In genomic region chr17:64261422-64262124, GRCh38 we compare ENCODE assay signal across 8 cellular contexts. TPM values are rescaled to one million over a fixed set of nuclear protein-coding genes. Genes with fewer than 3 reads are reported as not detected.
DNase-seq lines count a peak whose midpoint lies in the region; ATAC-seq and TF ChIP-seq lines count a peak whose summit lies in the region.

No MANE protein-coding gene starts in this region.

- no peaks in the 10 kb centered on the region for H3K27me3 Mint-ChIP-seq in activated CD4-positive, alpha-beta T cell treated with anti-CD3 and anti-CD28 coated beads for 36 hours
- no peaks in the 10 kb centered on the region for H3K27me3 Mint-ChIP-seq in activated T-helper 2 cell treated with anti-CD3 and anti-CD28 coated beads, Interferon-gamma antibody, Interleukin-2, Interleukin-4, amounts not matched to agents 10 μg/mL and 5 μg/mL and 100 μg/mL, durations not matched to agents 14 hours and 24 hours and 36 hours (ENCODE audit: low read depth)
- peaks cover 0 to 14% (median 9%) of the 10 kb centered on the region in 3 donors for H3K27me3 Mint-ChIP-seq in immature natural killer cell (ENCODE audit: low read depth in 3 of 3)

- POLR2A ChIA-PET in activated CD4-positive, alpha-beta T cell treated with anti-CD3 and anti-CD28 coated beads for 36 hours (lab: Charles Lee), result interaction anchor here (0.6 kb wide), 1 partner anchor 44 kb away, joined by 5 read pairs; no protein-coding TSS in a partner anchor

- H3K36me3 Mint-ChIP-seq in activated CD4-positive, alpha-beta T cell treated with anti-CD3 and anti-CD28 coated beads for 36 hours (ENCODE audit: low read depth), result peaks cover 2% of the 10 kb centered on the region
- peaks cover 7% of the 10 kb centered on the region for H3K36me3 Mint-ChIP-seq in activated T-helper 2 cell treated with anti-CD3 and anti-CD28 coated beads, Interferon-gamma antibody, Interleukin-2, Interleukin-4, amounts not matched to agents 10 μg/mL and 5 μg/mL and 100 μg/mL, durations not matched to agents 14 hours and 24 hours and 36 hours (ENCODE audit: low read depth)
- H3K36me3 Mint-ChIP-seq in immature natural killer cell, result no peaks in the 10 kb centered on the region

- H3K27ac ChIP-seq in suprapubic skin, result no peak overlapping the region

- peaks cover 36% of the 10 kb centered on the region for H3K4me1 Mint-ChIP-seq in activated CD4-positive, alpha-beta T cell treated with anti-CD3 and anti-CD28 coated beads for 36 hours
- peaks cover 30% of the 10 kb centered on the region for H3K4me1 Mint-ChIP-seq in activated T-helper 2 cell treated with anti-CD3 and anti-CD28 coated beads, Interferon-gamma antibody, Interleukin-2, Interleukin-4, amounts not matched to agents 10 μg/mL and 5 μg/mL and 100 μg/mL, durations not matched to agents 14 hours and 24 hours and 36 hours (ENCODE audit: low read depth)
- peaks cover 27 to 30% of the 10 kb centered on the region in 2 donors for H3K4me1 Mint-ChIP-seq in immature natural killer cell

- CTCF ChIA-PET in activated CD4-positive, alpha-beta T cell treated with anti-CD3 and anti-CD28 coated beads for 36 hours (lab: Charles Lee), result interaction anchor here (0.6 to 1.4 kb wide), 5 partner anchors 9 to 113 kb away, joined by 3 to 4 read pairs (median 3); no protein-coding TSS in a partner anchor

- H3K4me3 ChIP-seq in suprapubic skin, result peak overlapping the region; percentile 95

- peak overlapping the region; percentile 92 for H3K27ac Mint-ChIP-seq in activated CD4-positive, alpha-beta T cell treated with anti-CD3 and anti-CD28 coated beads for 36 hours
- H3K27ac Mint-ChIP-seq in activated T-helper 2 cell treated with anti-CD3 and anti-CD28 coated beads, Interferon-gamma antibody, Interleukin-2, Interleukin-4, amounts not matched to agents 10 μg/mL and 5 μg/mL and 100 μg/mL, durations not matched to agents 14 hours and 24 hours and 36 hours, result peak overlapping the region; percentile 85
- H3K27ac Mint-ChIP-seq in immature natural killer cell, result peak overlapping the region; percentile 89 to 96 (median 92)

- intact Hi-C loops in activated CD4-positive, alpha-beta T cell treated with anti-CD3 and anti-CD28 coated beads for 36 hours (cut with DNase I, micrococcal nuclease), result loop anchor here (1.0 to 10.0 kb wide), 7 partner anchors 21 to 487 kb away; partner anchors contain the start of genes CCDC47 (in 1 of the 2), DDX42 (in 1 of the 2), ICAM2 (in 1 of the 2) and SMARCD2 (in 1 of the 2)
- intact Hi-C loops in activated T-helper 2 cell treated with anti-CD3 and anti-CD28 coated beads, Interferon-gamma antibody, Interleukin-2, Interleukin-4, amounts not matched to agents 10 μg/mL and 5 μg/mL and 100 μg/mL, durations not matched to agents 14 hours and 24 hours and 36 hours (cut with micrococcal nuclease), result loop anchor here (2.0 to 10.0 kb wide), 4 partner anchors 59 to 237 kb away; partner anchors contain the start of genes ERN1 and ICAM2

- H3K4me3 Mint-ChIP-seq in activated CD4-positive, alpha-beta T cell treated with anti-CD3 and anti-CD28 coated beads for 36 hours, result peak overlapping the region; percentile 96
- H3K4me3 Mint-ChIP-seq in activated T-helper 2 cell treated with anti-CD3 and anti-CD28 coated beads, Interferon-gamma antibody, Interleukin-2, Interleukin-4, amounts not matched to agents 10 μg/mL and 5 μg/mL and 100 μg/mL, durations not matched to agents 14 hours and 24 hours and 36 hours (ENCODE audit: low read depth), result peak overlapping the region; percentile 90
- peak overlapping the region; percentile 90 to 97 (median 95) for H3K4me3 Mint-ChIP-seq in immature natural killer cell

- H3K36me3 ChIP-seq in suprapubic skin, result no peaks in the 10 kb centered on the region

- TF ChIP-seq EP300 in suprapubic skin (IDR thresholded peaks at IDR 0.05), result no peak

- H3K27me3 ChIP-seq in suprapubic skin, result no peaks in the 10 kb centered on the region

- 64% methylated on average over 5 of the region's 5 CpGs for WGBS in suprapubic skin

- no peaks in the 10 kb centered on the region for H3K9me3 Mint-ChIP-seq in activated CD4-positive, alpha-beta T cell treated with anti-CD3 and anti-CD28 coated beads for 36 hours (ENCODE audit: low read depth)
- no peaks in the 10 kb centered on the region for H3K9me3 Mint-ChIP-seq in activated T-helper 2 cell treated with anti-CD3 and anti-CD28 coated beads, Interferon-gamma antibody, Interleukin-2, Interleukin-4, amounts not matched to agents 10 μg/mL and 5 μg/mL and 100 μg/mL, durations not matched to agents 14 hours and 24 hours and 36 hours
- H3K9me3 Mint-ChIP-seq in immature natural killer cell, result no peaks in the 10 kb centered on the region

- no peak for TF ChIP-seq POLR2A in suprapubic skin (IDR thresholded peaks at IDR 0.05)

- DNase-seq in activated CD4-positive, alpha-beta T cell treated with anti-CD3 and anti-CD28 coated beads for 36 hours, result no peak
- DNase-seq in activated CD4-positive, alpha-beta T cell treated with anti-CD3 and anti-CD28 coated beads, Interleukin-2, amount 50 U/mL, for 48 hours, result no peak
- no peak for DNase-seq in activated T-helper 2 cell treated with anti-CD3 and anti-CD28 coated beads, Interferon-gamma antibody, Interleukin-2, Interleukin-4, amounts not matched to agents 10 μg/mL and 5 μg/mL and 100 μg/mL, durations not matched to agents 14 hours and 24 hours and 36 hours (ENCODE audit: low spot score)
- DNase-seq in immature natural killer cell, result no peak
- DNase-seq in suprapubic skin (ENCODE audit: low spot score in 2 of 2), result no peak
- DNase-seq in H4 (ENCODE audit: low spot score), result no peak

- TF ChIP-seq CTCF in suprapubic skin (IDR thresholded peaks at IDR 0.05), result no peak

- H3K9me3 ChIP-seq in suprapubic skin, result no peaks in the 10 kb centered on the region

- no peak for ATAC-seq in activated CD4-positive, alpha-beta T cell treated with anti-CD3 and anti-CD28 coated beads for 36 hours
- ATAC-seq in HG03025 (IDR thresholded peaks at IDR 0.05; ENCODE audit: low FRiP score, unreplicated experiment) (no peak), GM18867 (IDR thresholded peaks at IDR 0.05; ENCODE audit: unreplicated experiment) (no peak)

- H3K4me1 ChIP-seq in suprapubic skin, result peaks cover 35% of the 10 kb centered on the region

RNA-seq across cellular contexts. Expression of gene TEX2, which starts 1.5 kb away (rescaled TPM):
- total RNA-seq in activated CD4-positive, alpha-beta T cell treated with anti-CD3 and anti-CD28 coated beads for 36 hours, result 10 to 100 TPM; 15.2 to 15.8 TPM
- total RNA-seq in activated T-helper 2 cell treated with anti-CD3 and anti-CD28 coated beads, Interferon-gamma antibody, Interleukin-2, Interleukin-4, amounts not matched to agents 10 μg/mL and 5 μg/mL and 100 μg/mL, durations not matched to agents 14 hours and 24 hours and 36 hours, result 20.7 and 22.0 TPM in 2 replicates
- polyA plus RNA-seq in immature natural killer cell, result 1 to 10 TPM; 4.7 to 8.1 (median 6.3) TPM
- 10 to 100 TPM; 35.5 to 41.3 (median 36.9) TPM for total RNA-seq in suprapubic skin
- 11.1 and 11.7 TPM in 2 replicates for total RNA-seq in H4 (2014; rRNA removed; shearing (Covaris generic))
